ENCODE assay signal across 18 cellular contexts in the genomic region with DNA sequence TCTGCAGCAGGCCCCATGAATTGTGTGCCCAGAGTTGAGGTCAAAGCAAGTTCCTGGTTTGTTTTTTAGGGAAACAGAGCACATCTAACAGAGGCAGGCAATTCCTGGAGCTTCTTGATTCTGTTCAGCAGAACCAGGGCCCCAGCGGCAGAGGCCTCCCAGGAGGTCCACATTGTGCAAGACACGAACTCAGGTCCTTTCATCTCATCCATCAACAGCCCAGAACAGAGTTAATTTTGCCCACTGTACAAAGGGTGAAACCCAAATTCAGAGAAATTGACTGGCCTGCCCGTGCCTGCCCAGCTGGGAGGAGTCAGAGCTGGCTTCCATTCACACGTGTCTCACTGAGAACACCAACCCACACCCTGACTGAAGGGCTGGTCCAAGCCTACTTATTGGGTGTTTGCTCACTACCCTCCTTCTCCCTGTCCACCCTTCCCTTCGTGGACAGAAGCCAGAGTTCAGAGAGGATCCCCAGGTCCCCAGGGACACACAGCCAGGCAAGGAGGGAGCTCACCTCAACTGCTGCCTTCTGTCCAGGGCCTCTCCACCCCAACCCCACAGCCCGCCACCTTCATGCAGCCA.
DNase-seq lines count a peak whose midpoint lies in the region; TF ChIP-seq lines count a peak whose summit lies in the region.
"Had no signal": no experiment of that assay in that cellular context is flagged by ENCODE, and none has a peak within 500 bp of the region (broad histone marks: within the 10 kb centered on the region; RNA-seq: fewer than 3 reads in every experiment).

No MANE protein-coding gene starts in this region.

- POLR2A ChIA-PET in activated CD4-positive, alpha-beta T cell treated with anti-CD3 and anti-CD28 coated beads, Interleukin-2, amount 10 ng/mL, durations not matched to agents 7 days and 5 days (lab: Charles Lee): no interaction called here

- H3K36me3 Mint-ChIP-seq in activated T-cell treated with anti-CD3 and anti-CD28 coated beads, Interleukin-2, amount 50 U/mL, for 24 hours (ENCODE audit: low read depth): no peaks in the 10 kb centered on the region
- H3K36me3 Mint-ChIP-seq in chondrocyte (ENCODE audit: low read depth): no peaks in the 10 kb centered on the region
- no peaks in the 10 kb centered on the region for H3K36me3 Mint-ChIP-seq in type B pancreatic cell
- H3K36me3 Mint-ChIP-seq in activated CD4-positive, alpha-beta T cell treated with anti-CD3 and anti-CD28 coated beads, Interleukin-2, amount 10 ng/mL, durations not matched to agents 7 days and 5 days (ENCODE audit: low read depth): no peaks in the 10 kb centered on the region

- H3K27ac Mint-ChIP-seq in activated T-cell treated with anti-CD3 and anti-CD28 coated beads, Interleukin-2, amount 50 U/mL, for 24 hours: no peak overlapping the region
- H3K27ac Mint-ChIP-seq in chondrocyte (ENCODE audit: unreplicated experiment): no peak overlapping the region
- no peak overlapping the region for H3K27ac Mint-ChIP-seq in type B pancreatic cell
- no peak overlapping the region for H3K27ac Mint-ChIP-seq in activated CD4-positive, alpha-beta T cell treated with anti-CD3 and anti-CD28 coated beads, Interleukin-2, amount 10 ng/mL, durations not matched to agents 7 days and 5 days
- H3K27ac Mint-ChIP-seq: CD8-positive, alpha-beta memory T cell had no signal

- peaks cover 20% of the 10 kb centered on the region for H3K27me3 Mint-ChIP-seq in activated T-cell treated with anti-CD3 and anti-CD28 coated beads, Interleukin-2, amount 50 U/mL, for 24 hours
- peaks cover 2% of the 10 kb centered on the region for H3K27me3 Mint-ChIP-seq in chondrocyte (ENCODE audit: low read depth)
- H3K27me3 Mint-ChIP-seq in type B pancreatic cell: no peaks in the 10 kb centered on the region
- H3K27me3 Mint-ChIP-seq in activated CD4-positive, alpha-beta T cell treated with anti-CD3 and anti-CD28 coated beads, Interleukin-2, amount 10 ng/mL, durations not matched to agents 7 days and 5 days: no peaks in the 10 kb centered on the region

- DNase-seq in activated T-cell treated with anti-CD3 and anti-CD28 coated beads, Interleukin-2, amount 50 U/mL, for 24 hours: peak; percentile 6
- no peak for DNase-seq in activated T-cell treated with anti-CD3 and anti-CD28 coated beads, Interleukin-2, amount 50 U/mL, for 1 hour
- DNase-seq in chondrocyte (ENCODE audit: low spot score) (peak; percentile 46), posterior vena cava (ENCODE audit: low spot score) (peak; percentile 52), type B pancreatic cell (ENCODE audit: extremely low spot score, unreplicated experiment) (peak; percentile 42), NCI-H1105 (lab: John Stamatoyannopoulos, UW) (no peak)
- DNase-seq in activated CD4-positive, alpha-beta T cell treated with anti-CD3 and anti-CD28 coated beads, Interleukin-2, amount 10 ng/mL, durations not matched to agents 7 days and 5 days: no peak
- no peak for DNase-seq in stimulated activated CD4-positive, alpha-beta T cell treated with anti-CD3 and anti-CD28 coated beads, Interleukin-4, amount 100 ng/mL, for 24 hours
- DNase-seq: Calu3; CD8-positive, alpha-beta memory T cell; DMS153; GM23248; NCI-H1105 treated with DMSO at 0.1 percent for 48 hours; NCI-H2029 treated with DMSO at 0.1 percent for 48 hours; NCI-H345; NCI-H524; NCI-H774 had no signal

- no peaks in the 10 kb centered on the region for H3K9me3 Mint-ChIP-seq in activated T-cell treated with anti-CD3 and anti-CD28 coated beads, Interleukin-2, amount 50 U/mL, for 24 hours
- H3K9me3 Mint-ChIP-seq in chondrocyte (ENCODE audit: low read depth): peaks cover 15% of the 10 kb centered on the region
- peaks cover 4% of the 10 kb centered on the region for H3K9me3 Mint-ChIP-seq in type B pancreatic cell
- H3K9me3 Mint-ChIP-seq in activated CD4-positive, alpha-beta T cell treated with anti-CD3 and anti-CD28 coated beads, Interleukin-2, amount 10 ng/mL, durations not matched to agents 7 days and 5 days: no peaks in the 10 kb centered on the region

- TF ChIP-seq CTCF in chondrocyte (IDR thresholded peaks at IDR 0.05) (no peak), type B pancreatic cell (conservative IDR thresholded peaks at IDR 0.05) (no peak)

- CTCF ChIA-PET in activated CD4-positive, alpha-beta T cell treated with anti-CD3 and anti-CD28 coated beads, Interleukin-2, amount 10 ng/mL, durations not matched to agents 7 days and 5 days (lab: Charles Lee): no interaction called here

- H3K4me1 Mint-ChIP-seq in activated T-cell treated with anti-CD3 and anti-CD28 coated beads, Interleukin-2, amount 50 U/mL, for 24 hours (ENCODE audit: low read depth): no peaks in the 10 kb centered on the region
- H3K4me1 Mint-ChIP-seq in chondrocyte (ENCODE audit: low read depth): no peaks in the 10 kb centered on the region
- H3K4me1 Mint-ChIP-seq in type B pancreatic cell (ENCODE audit: unreplicated experiment): no peaks in the 10 kb centered on the region
- no peaks in the 10 kb centered on the region for H3K4me1 Mint-ChIP-seq in activated CD4-positive, alpha-beta T cell treated with anti-CD3 and anti-CD28 coated beads, Interleukin-2, amount 10 ng/mL, durations not matched to agents 7 days and 5 days
- H3K4me1 Mint-ChIP-seq: CD8-positive, alpha-beta memory T cell; IgD-negative memory B cell had no signal

- intact Hi-C loops in posterior vena cava (cut with DNase I): no loop called here

- no peak overlapping the region for H3K4me3 Mint-ChIP-seq in activated T-cell treated with anti-CD3 and anti-CD28 coated beads, Interleukin-2, amount 50 U/mL, for 24 hours
- H3K4me3 Mint-ChIP-seq in chondrocyte (ENCODE audit: unreplicated experiment) (no peak overlapping the region), type B pancreatic cell (no peak overlapping the region)
- no peak overlapping the region for H3K4me3 Mint-ChIP-seq in activated CD4-positive, alpha-beta T cell treated with anti-CD3 and anti-CD28 coated beads, Interleukin-2, amount 10 ng/mL, durations not matched to agents 7 days and 5 days
- H3K4me3 Mint-ChIP-seq: CD8-positive, alpha-beta memory T cell; IgD-negative memory B cell had no signal

Comparison
In these comparisons a context has a peak if more than half of its experiments do, and no peak if none do; other contexts are left out.
1. DNase-seq: peak in activated T-cell treated with anti-CD3 and anti-CD28 coated beads, Interleukin-2, amount 50 U/mL, for 24 hours (single experiment), chondrocyte (single experiment), posterior vena cava (single experiment) and type B pancreatic cell (single experiment); none in activated T-cell treated with anti-CD3 and anti-CD28 coated beads, Interleukin-2, amount 50 U/mL, for 1 hour (single experiment), activated CD4-positive, alpha-beta T cell treated with anti-CD3 and anti-CD28 coated beads, Interleukin-2, amount 10 ng/mL, durations not matched to agents 7 days and 5 days (single experiment), NCI-H1105 (single experiment) and stimulated activated CD4-positive, alpha-beta T cell treated with anti-CD3 and anti-CD28 coated beads, Interleukin-4, amount 100 ng/mL, for 24 hours (single experiment).